Comparison of ENCODE assay signal across 21 cellular contexts in genomic region chr20:61784801-61785566, GRCh38.
"Had no signal": no experiment of that assay in that cellular context is flagged by ENCODE, and none has a peak within 500 bp of the region (broad histone marks: within the 10 kb centered on the region; RNA-seq: fewer than 3 reads in every experiment).

No MANE protein-coding gene starts in this region.

- H3K27ac Mint-ChIP-seq: activated B cell treated with CpG ODN at 0.5 μM for 24 hours; activated CD4-positive, alpha-beta memory T cell treated with anti-CD3 and anti-CD28 coated beads for 36 hours; activated CD4-positive, alpha-beta T cell treated with anti-CD3 and anti-CD28 coated beads, Interleukin-2, amount 10 ng/mL, durations not matched to agents 7 days and 5 days; activated naive CD4-positive, alpha-beta T cell treated with anti-CD3 and anti-CD28 coated beads for 36 hours; activated naive CD8-positive, alpha-beta T cell; T-helper 1 cell treated with Interleukin-12 subunit alpha and Interleukin-12 subunit beta and Interleukin-4 antibody, amounts not matched to agents 30 μg/mL and 1 μg/mL, for 36 hours had no signal

- H3K4me1 Mint-ChIP-seq: activated B cell treated with CpG ODN at 0.5 μM for 24 hours; activated CD4-positive, alpha-beta T cell treated with anti-CD3 and anti-CD28 coated beads, Interleukin-2, amount 10 ng/mL, durations not matched to agents 7 days and 5 days had no signal

- H3K9me3 Mint-ChIP-seq: T-helper 1 cell treated with Interleukin-12 subunit alpha and Interleukin-12 subunit beta and Interleukin-4 antibody, amounts not matched to agents 30 μg/mL and 1 μg/mL, for 36 hours had no signal

- H3K36me3 ChIP-seq: MG63 had no signal

- H3K4me3 ChIP-seq: MG63 had no signal

- H3K4me3 Mint-ChIP-seq: activated B cell treated with CpG ODN at 0.5 μM for 24 hours; activated CD4-positive, alpha-beta memory T cell treated with anti-CD3 and anti-CD28 coated beads for 36 hours; activated CD4-positive, alpha-beta T cell treated with anti-CD3 and anti-CD28 coated beads, Interleukin-2, amount 10 ng/mL, durations not matched to agents 7 days and 5 days; activated naive CD4-positive, alpha-beta T cell treated with anti-CD3 and anti-CD28 coated beads for 36 hours; activated naive CD8-positive, alpha-beta T cell; activated T-cell treated with anti-CD3 and anti-CD28 coated beads, Interleukin-2, amount 50 U/mL, for 4 hours; T-helper 1 cell treated with Interleukin-12 subunit alpha and Interleukin-12 subunit beta and Interleukin-4 antibody, amounts not matched to agents 30 μg/mL and 1 μg/mL, for 36 hours had no signal

- H3K27me3 Mint-ChIP-seq: activated B cell treated with CpG ODN at 0.5 μM for 24 hours; activated CD4-positive, alpha-beta T cell treated with anti-CD3 and anti-CD28 coated beads, Interleukin-2, amount 10 ng/mL, durations not matched to agents 7 days and 5 days had no signal

- DNase-seq: activated B cell treated with CpG ODN at 0.5 μM for 24 hours; activated CD4-positive, alpha-beta memory T cell treated with anti-CD3 and anti-CD28 coated beads for 36 hours; activated CD4-positive, alpha-beta T cell treated with anti-CD3 and anti-CD28 coated beads, Interleukin-2, amount 10 ng/mL, durations not matched to agents 7 days and 5 days; activated CD8-positive, alpha-beta memory T cell treated with anti-CD3 and anti-CD28 coated beads for 24 hours; activated gamma-delta T cell; activated naive CD4-positive, alpha-beta T cell treated with anti-CD3 and anti-CD28 coated beads for 36 hours; activated T-cell treated with anti-CD3 and anti-CD28 coated beads, Interleukin-2, amount 50 U/mL, for 4 hours; caudate nucleus; MG63; MV-4-11; NCI-H1092 treated with DMSO at 0.1 percent for 48 hours; NCI-H1417 treated with DMSO at 0.1 percent for 48 hours; NCI-H1694; NCI-H2029; NCI-H510A treated with DMSO at 0.1 percent for 48 hours; NCI-H69; PC-3; SHP77 had no signal

- FAIRE-seq: RCC 7860 had no signal

- H3K36me3 Mint-ChIP-seq: activated CD4-positive, alpha-beta memory T cell treated with anti-CD3 and anti-CD28 coated beads for 36 hours had no signal

- ATAC-seq: activated T-cell treated with anti-CD3 and anti-CD28 coated beads, Interleukin-2, amount 50 U/mL, for 4 hours; PC-3 had no signal

- H3K27me3 ChIP-seq: MG63 had no signal

- H3K9me3 ChIP-seq: MG63 had no signal
